In the genomic region with DNA sequence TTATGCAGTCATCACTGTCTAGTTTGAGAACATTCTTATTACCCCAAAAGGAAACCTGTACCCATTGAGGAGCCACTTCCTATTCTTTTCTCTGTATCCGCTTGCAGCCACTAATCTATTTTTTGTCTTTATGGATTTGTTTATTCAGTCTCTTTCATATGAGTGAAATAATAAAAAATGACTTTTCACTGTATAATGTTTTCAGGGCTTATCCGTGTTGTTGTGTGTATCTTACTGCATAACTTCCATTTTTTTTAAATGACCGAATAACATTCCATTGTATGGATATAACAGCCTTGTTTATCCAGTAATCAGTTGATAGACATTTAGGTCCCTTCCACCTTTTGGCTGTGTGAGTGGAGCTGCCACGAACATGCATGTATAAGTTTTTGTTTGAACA, we compare ENCODE assay signal across 19 cellular contexts.
"Had no signal": no experiment of that assay in that cellular context is flagged by ENCODE, and none has a peak within 500 bp of the region (broad histone marks: within the 10 kb centered on the region; RNA-seq: fewer than 3 reads in every experiment).

No MANE protein-coding gene starts in this region.

- H3K36me3 ChIP-seq: left ventricle myocardium inferior, sigmoid colon, thoracic aorta, vagina had no signal

- DNase-seq: activated gamma-delta T cell treated with Interleukin-2 at 50 U/mL for 16 hours; activated T-cell treated with anti-CD3 and anti-CD28 coated beads, Interleukin-2, amount 50 U/mL, for 1 hour; cortex of kidney; effector CD8-positive, alpha-beta T cell; foreskin keratinocyte; immature natural killer cell; kidney glomerular epithelial cell; left ventricle myocardium inferior; mammary epithelial cell; midbrain; natural killer cell; retina; sigmoid colon; stimulated activated CD4-positive, alpha-beta T cell treated with anti-CD3 and anti-CD28 coated beads, Interleukin-4, amount 100 ng/mL, for 1 hour; stimulated activated naive CD4-positive, alpha-beta T cell treated with Interleukin-2 at 50 U/mL for 16 hours; T1000 had no signal

- ATAC-seq: foreskin keratinocyte, natural killer cell, WTC11 had no signal

- H3K27ac ChIP-seq: foreskin keratinocyte, left ventricle myocardium inferior, sigmoid colon, thoracic aorta, vagina had no signal

- H3K9me3 ChIP-seq: left ventricle myocardium inferior, sigmoid colon, thoracic aorta, vagina had no signal

- H3K27me3 ChIP-seq: foreskin keratinocyte, sigmoid colon, vagina had no signal

- H3K4me3 ChIP-seq: left ventricle myocardium inferior, sigmoid colon, thoracic aorta, vagina had no signal
